23 cellular contexts compared by ENCODE assay signal in genomic region chr7:17408904-17409290, GRCh38.
A peak's percentile ranks its signal among the peaks of the same experiment; 100 is the strongest.
DNase-seq lines count a peak whose midpoint lies in the region; ATAC-seq, FAIRE-seq and TF ChIP-seq lines count a peak whose summit lies in the region.
"Had no signal": no experiment of that assay in that cellular context is flagged by ENCODE, and none has a peak within 500 bp of the region (broad histone marks: within the 10 kb centered on the region; RNA-seq: fewer than 3 reads in every experiment).

No MANE protein-coding gene starts in this region.

- DNase-seq in IMR-90 (peak; percentile 46), mammary epithelial cell (peak; percentile 19), NCI-H2029 (lab: John Stamatoyannopoulos, UW) (no peak), frontal cortex (ENCODE audit: low spot score in 2 of 2) (no peak), AML-193 (lab: John Stamatoyannopoulos, UW) (no peak), CD1c-positive myeloid dendritic cell (ENCODE audit: extremely low spot score) (no peak)
- DNase-seq: activated B cell treated with CpG ODN at 0.5 μM for 24 hours; activated CD4-positive, alpha-beta memory T cell treated with anti-CD3 and anti-CD28 coated beads, Interleukin-2, amount 10 ng/mL, durations not matched to agents 7 days and 5 days; activated naive CD4-positive, alpha-beta T cell treated with anti-CD3 and anti-CD28 coated beads, Interleukin-2, amount 10 ng/mL, durations not matched to agents 7 days and 5 days; activated T-cell treated with anti-CD3 and anti-CD28 coated beads, Interleukin-2, amount 50 U/mL, for 1 hour; CD8-positive, alpha-beta T cell; DND-41; endodermal cell; foreskin melanocyte; hypothalamus; mesendoderm; NCI-H146; NCI-H2171 treated with DMSO at 0.1 percent for 48 hours; NCI-H82 had no signal

- in situ Hi-C loops in IMR-90 (cut with MboI; ENCODE audit: low sequenced_read_pairs) (no loop called here), mammary epithelial cell (cut with MboI; ENCODE audit: low sequenced_read_pairs in 2 of 2) (no loop called here)

- no peaks in the 10 kb centered on the region for H3K79me2 ChIP-seq in ACC112 (ENCODE audit: control insufficient read depth, insufficient read depth, low read length, unreplicated experiment)
- H3K79me2 ChIP-seq in mammary epithelial cell (ENCODE audit: insufficient read depth, low read length): no peaks in the 10 kb centered on the region

- H3K4ac ChIP-seq in IMR-90 (ENCODE audit: low read depth, low read length): no peak overlapping the region

- peak; percentile 27 for ATAC-seq in IMR-90 (ENCODE audit: low read depth)
- ATAC-seq: CD8-positive, alpha-beta T cell had no signal

- no peak overlapping the region for H2BK20ac ChIP-seq in IMR-90 (ENCODE audit: low read depth, low read length)

- dilution Hi-C loops in IMR-90 (cut with HindIII; ENCODE audit: low sequenced_read_pairs, unreplicated experiment) (no loop called here), mammary epithelial cell (cut with HindIII; ENCODE audit: low sequenced_read_pairs) (no loop called here)

- H4K8ac ChIP-seq in IMR-90 (ENCODE audit: low read depth in 2 of 2, low read length in 2 of 2): no peak overlapping the region

- H3K27ac ChIP-seq in ACC112 (ENCODE audit: low read depth, low read length) (peak overlapping the region; percentile 98), IMR-90 (ENCODE audit: insufficient read depth, low read length) (no peak overlapping the region), mammary epithelial cell (ENCODE audit: insufficient read depth, low read depth, low read length) (peak overlapping the region; percentile 37), liver (ENCODE audit: low read depth in 1 of 2, low read length in 2 of 2) (peak overlapping the region; percentile 64 to 67)

- POLR2A ChIA-PET in IMR-90 (lab: Charles Lee; ENCODE audit: unreplicated experiment): no interaction called here

- BruUV-seq in IMR-90 (replicated peaks; lab: Mats Ljungman, UMichigan) (no TSS peak), mammary epithelial cell (replicated peaks; lab: Mats Ljungman, UMichigan) (no TSS peak)

- H2BK5ac ChIP-seq in IMR-90 (ENCODE audit: low read depth, low read length, poor library complexity, severe bottlenecking): peak overlapping the region; percentile 78

- H3K23ac ChIP-seq in IMR-90 (ENCODE audit: low read depth, low read length): no peak overlapping the region

- H2BK15ac ChIP-seq in IMR-90 (ENCODE audit: low read depth, low read length): no peak overlapping the region

- H3K36me3 ChIP-seq in ACC112 (ENCODE audit: insufficient read depth, low read length) (no peaks in the 10 kb centered on the region), IMR-90 (ENCODE audit: control insufficient read depth, insufficient read depth, low read length) (no peaks in the 10 kb centered on the region), mammary epithelial cell (ENCODE audit: insufficient read depth, low read length) (no peaks in the 10 kb centered on the region), liver (ENCODE audit: control insufficient read depth in 4 of 4, insufficient read depth in 3 of 4, low read depth in 1 of 4, low read length in 3 of 4) (no peaks in the 10 kb centered on the region)
- H3K36me3 ChIP-seq: upper lobe of left lung had no signal

- no CpG with 5 or more reads among the region's 4 CpGs for WGBS in IMR-90 (ENCODE audit: extremely low coverage in 2 of 2, insufficient read length in 1 of 2), 2 experiments
- 60% methylated on average over 4 of the region's 4 CpGs for WGBS in mammary epithelial cell (ENCODE audit: low coverage, missing lambda C conversion rate)
- 46% methylated on average over 4 of the region's 4 CpGs for WGBS in liver

- H4K91ac ChIP-seq in IMR-90 (ENCODE audit: insufficient read depth, low read depth, low read length): no peak overlapping the region

- H3K4me1 ChIP-seq in ACC112 (ENCODE audit: control insufficient read depth, insufficient read depth, low read length, unreplicated experiment) (peaks cover 37% of the 10 kb centered on the region), IMR-90 (ENCODE audit: control insufficient read depth, insufficient read depth, low read length) (peaks cover 13% of the 10 kb centered on the region), mammary epithelial cell (ENCODE audit: insufficient read depth, low read length) (peaks cover 16% of the 10 kb centered on the region), liver (ENCODE audit: control insufficient read depth in 4 of 4, insufficient read depth in 4 of 4, low read length in 3 of 4) (peaks cover 3 to 22% (median 15%) of the 10 kb centered on the region in 4 donors)

- H2AFZ ChIP-seq in ACC112 (ENCODE audit: low read length, unreplicated experiment): peak overlapping the region; percentile 48
- no peak overlapping the region for H2AFZ ChIP-seq in IMR-90 (replicated peaks; ENCODE audit: low read length, poor library complexity)
- no peak overlapping the region for H2AFZ ChIP-seq in mammary epithelial cell (ENCODE audit: low read depth, low read length)

- no peak for FAIRE-seq in frontal cortex (lab: Jason Lieb, UNC)
- FAIRE-seq: GM18507 had no signal

- H3K4me2 ChIP-seq in IMR-90 (ENCODE audit: low read depth, low read length) (peak overlapping the region; percentile 61; the same call in 1 of the 2 replicates), mammary epithelial cell (ENCODE audit: insufficient read depth, low read depth, low read length) (peak overlapping the region; percentile 20)

- H3K9me3 ChIP-seq in IMR-90 (ENCODE audit: control insufficient read depth, insufficient read depth, low read length) (no peaks in the 10 kb centered on the region), mammary epithelial cell (replicated peaks; ENCODE audit: insufficient read depth, low read length) (no peaks in the 10 kb centered on the region), liver (ENCODE audit: control insufficient read depth in 4 of 4, low read length in 3 of 4) (no peaks in the 10 kb centered on the region)
- H3K9me3 ChIP-seq: upper lobe of left lung had no signal

- no peaks in the 10 kb centered on the region for H4K20me1 ChIP-seq in IMR-90 (ENCODE audit: insufficient read depth, low read length)
- H4K20me1 ChIP-seq in mammary epithelial cell (ENCODE audit: insufficient read depth, low read length): no peaks in the 10 kb centered on the region

- no peak for TF ChIP-seq CTCF in IMR-90 (conservative IDR thresholded peaks at IDR 0.05; ENCODE audit: low read depth, low read length)
- no peak for TF ChIP-seq CTCF in mammary epithelial cell (conservative IDR thresholded peaks at IDR 0.05 in 1 of 2, IDR thresholded peaks at IDR 0.05 in 1 of 2; ENCODE audit: extremely low read depth in 1 of 2, insufficient read depth in 1 of 2, low read depth in 1 of 2, low read length in 2 of 2)
- no peak for TF ChIP-seq CTCF in liver (IDR thresholded peaks at IDR 0.05; ENCODE audit: low read depth, low read length, missing input control)

- H3K9ac ChIP-seq in IMR-90 (ENCODE audit: low read depth, low read length) (no peak overlapping the region), mammary epithelial cell (ENCODE audit: insufficient read depth, low read length) (no peak overlapping the region), liver (ENCODE audit: low read depth in 1 of 2, low read length in 2 of 2) (peak overlapping the region in 1 of 2 donors; percentile 54)

- no peak overlapping the region for H2AK5ac ChIP-seq in IMR-90 (ENCODE audit: low read depth, low read length)

- no peak overlapping the region for H3K18ac ChIP-seq in IMR-90 (ENCODE audit: low read depth, low read length)

- no peak overlapping the region for H2AK9ac ChIP-seq in IMR-90 (replicated peaks; ENCODE audit: low read depth, low read length, poor library complexity)

- 0 out of 2 replicates have a peak, but pooled peaks cover 2% of the 10 kb centered on the region for H3K9me1 ChIP-seq in IMR-90 (ENCODE audit: insufficient read depth, low read length)

- no peak overlapping the region for H3K14ac ChIP-seq in IMR-90 (replicated peaks; ENCODE audit: low read depth, low read length)

- H3K27me3 ChIP-seq in ACC112 (ENCODE audit: insufficient read depth, low read length) (no peaks in the 10 kb centered on the region), IMR-90 (ENCODE audit: control insufficient read depth, insufficient read depth, low read length) (no peaks in the 10 kb centered on the region), mammary epithelial cell (ENCODE audit: insufficient read depth, low read length) (no peaks in the 10 kb centered on the region), liver (ENCODE audit: control insufficient read depth in 4 of 4, insufficient read depth in 4 of 4, low read length in 3 of 4) (no peaks in the 10 kb centered on the region)
- H3K27me3 ChIP-seq: upper lobe of left lung had no signal

- H2BK120ac ChIP-seq in IMR-90 (ENCODE audit: low read depth, low read length): no peak overlapping the region

- H3K79me1 ChIP-seq in IMR-90 (ENCODE audit: low read depth in 1 of 2, low read length in 2 of 2): no peaks in the 10 kb centered on the region

- no peak overlapping the region for H4K5ac ChIP-seq in IMR-90 (ENCODE audit: low read depth, low read length)

- H3K4me3 ChIP-seq in ACC112 (ENCODE audit: low read depth, low read length) (peak overlapping the region; percentile 59), IMR-90 (ENCODE audit: insufficient read depth, low read depth, low read length) (no peak overlapping the region), mammary epithelial cell (replicated peaks in 1 of 3; ENCODE audit: insufficient read depth in 1 of 3, low read depth in 2 of 3, low read length in 3 of 3) (no peak overlapping the region), liver (ENCODE audit: low read depth in 1 of 3, low read length in 3 of 3) (no peak overlapping the region)
- H3K4me3 ChIP-seq: upper lobe of left lung had no signal

- TF ChIP-seq POLR2A in IMR-90 (IDR thresholded peaks at IDR 0.05; ENCODE audit: low read depth, low read length): no peak

- CTCF ChIA-PET in IMR-90 (lab: Yijun Ruan, JAX) (interaction anchor here (0.6 to 0.9 kb wide), 2 partner anchors 9 to 76 kb away, joined by 3 read pairs; no protein-coding TSS in a partner anchor), mammary epithelial cell (lab: Charles Lee; ENCODE audit: low non-redundant PET) (no interaction called here)

- intact Hi-C loops in IMR-90 (cut with micrococcal nuclease) (loop anchor here (5.0 kb wide), 2 partner anchors 102 to 422 kb away; no protein-coding TSS in a partner anchor), mammary epithelial cell (cut with micrococcal nuclease) (loop anchor here (10.0 kb wide), 1 partner anchor 126 kb away; no protein-coding TSS in a partner anchor)

- no peak overlapping the region for H3K56ac ChIP-seq in IMR-90 (ENCODE audit: extremely low read depth, insufficient read depth, low read length)

- TF ChIP-seq RAD21 in IMR-90 (IDR thresholded peaks at IDR 0.05; ENCODE audit: low read length): no peak
- TF ChIP-seq RAD21 in liver (IDR thresholded peaks at IDR 0.05): no peak

TF ChIP-seq in IMR-90, 13 proteins besides CTCF, POLR2A, EP300 and RAD21 (continues in another document):
- no peak for TF ChIP-seq FOS (IDR thresholded peaks at IDR 0.05; ENCODE audit: low read depth, low read length)
- no peak for TF ChIP-seq RCOR1 (IDR thresholded peaks at IDR 0.05; ENCODE audit: insufficient replicate concordance, low read length)

TF ChIP-seq in liver, 16 proteins besides CTCF, POLR2A, EP300 and RAD21 (continues in another document):
- no peak for TF ChIP-seq TAF1 (conservative IDR thresholded peaks at IDR 0.05)
- no peak for TF ChIP-seq EGR1 (IDR thresholded peaks at IDR 0.05; ENCODE audit: low read depth in 2 of 2)

Comparison
In these comparisons a context has a peak if more than half of its experiments do, and no peak if none do; other contexts are left out.
1. DNase-seq: peak in IMR-90 (single experiment) and mammary epithelial cell (single experiment); none in NCI-H2029 (single experiment), frontal cortex (0 of 2), AML-193 (0 of 2) and CD1c-positive myeloid dendritic cell (single experiment).